In genomic region chr1:42816600-42817439, GRCh38 we compare ENCODE assay signal across 8 cellular contexts. TPM values are rescaled to one million over a fixed set of nuclear protein-coding genes. Genes with fewer than 3 reads are reported as not detected.
DNase-seq lines count a peak whose midpoint lies in the region; ATAC-seq and TF ChIP-seq lines count a peak whose summit lies in the region.

Gene ERMAP, plus strand, starts transcription at chr1:42817122. Its CDS starts 13,327 bp downstream, at chr1:42830449.
Gene SVBP, minus strand, starts transcription at chr1:42817397. Its CDS starts 853 bp downstream, at chr1:42816544.

- peaks cover 11% of the 10 kb centered on the region for H3K36me3 Mint-ChIP-seq in activated T-cell treated with anti-CD3 and anti-CD28 coated beads, Interleukin-2, amount 50 U/mL, for 24 hours (ENCODE audit: low read depth)

- H2AK5ac ChIP-seq in IMR-90 (ENCODE audit: low read depth, low read length) = peak within 1 kb of the TSS; percentile 80

- H3K27ac Mint-ChIP-seq in activated T-cell treated with anti-CD3 and anti-CD28 coated beads, Interleukin-2, amount 50 U/mL, for 24 hours = peak within 1 kb of the TSS; percentile 86

- H4K91ac ChIP-seq in IMR-90 (ENCODE audit: insufficient read depth, low read depth, low read length) = peak within 1 kb of the TSS; percentile 97

- H3K18ac ChIP-seq in IMR-90 (ENCODE audit: low read depth, low read length) = peak within 1 kb of the TSS; percentile 92

- in situ Hi-C loops in IMR-90 (cut with MboI; ENCODE audit: low sequenced_read_pairs) = no loop called here

- H3K4me1 ChIP-seq in IMR-90 (ENCODE audit: control insufficient read depth, insufficient read depth, low read length) (peaks cover 2% of the 10 kb centered on the region; the same call in 1 of the 2 replicates), PC-3 (ENCODE audit: insufficient read depth, low read length) (peaks cover 14% of the 10 kb centered on the region)

- H2BK20ac ChIP-seq in IMR-90 (ENCODE audit: low read depth, low read length) = peak within 1 kb of the TSS; percentile 83; the same call in 1 of the 2 replicates

- peak within 1 kb of the TSS; percentile 88; the same call in 2 of the 3 replicates for H2BK15ac ChIP-seq in IMR-90 (ENCODE audit: low read depth, low read length)

- ATAC-seq in GM21529 (IDR thresholded peaks at IDR 0.05; ENCODE audit: unreplicated experiment) (peak; percentile 77), IMR-90 (ENCODE audit: low read depth) (peak; percentile 96), PC-3 (peak; percentile 91), esophagus mucosa (peak; percentile 99)

- CTCF ChIA-PET in IMR-90 (lab: Yijun Ruan, JAX) = interaction anchor here (0.8 kb wide), 1 partner anchor 46 kb away, joined by 3 read pairs; no protein-coding TSS in a partner anchor
- CTCF ChIA-PET in PC-3 (lab: Charles Lee) = no interaction called here

- H3K27ac ChIP-seq in IMR-90 (ENCODE audit: insufficient read depth, low read length) (peak within 1 kb of the TSS; percentile 100), PC-3 (ENCODE audit: low read length) (peak within 1 kb of the TSS; percentile 97)

- H3K4me3 ChIP-seq in IMR-90 (ENCODE audit: insufficient read depth, low read depth, low read length) (peak within 1 kb of the TSS; percentile 94), PC-3 (ENCODE audit: low read length) (peak within 1 kb of the TSS; percentile 86)

- no peak for TF ChIP-seq CTCF in IMR-90 (conservative IDR thresholded peaks at IDR 0.05; ENCODE audit: low read depth, low read length)
- TF ChIP-seq CTCF in PC-3 (conservative IDR thresholded peaks at IDR 0.05; ENCODE audit: low read depth, low read length) = no peak

- H4K8ac ChIP-seq in IMR-90 (ENCODE audit: low read depth in 2 of 2, low read length in 2 of 2) = peak within 1 kb of the TSS; percentile 94 to 99

- DNase-seq in DMS 273 (lab: John Stamatoyannopoulos, UW; ENCODE audit: unreplicated experiment) = peak; percentile 96
- peak; percentile 77 for DNase-seq in IMR-90
- peak; percentile 83 for DNase-seq in PC-3
- DNase-seq in activated T-cell treated with anti-CD3 and anti-CD28 coated beads, Interleukin-2, amount 50 U/mL, for 24 hours = peak; percentile 97
- peak; percentile 88 for DNase-seq in myocyte (ENCODE audit: low read depth)
- peak; percentile 84 to 92 for DNase-seq in stimulated activated CD8-positive, alpha-beta memory T cell treated with anti-CD3 and anti-CD28 coated beads, Interleukin-7, amount 100 ng/mL, for 4 hours (ENCODE audit: low read depth in 2 of 2)

- dilution Hi-C loops in IMR-90 (cut with HindIII; ENCODE audit: low sequenced_read_pairs, unreplicated experiment) = no loop called here

- peak within 1 kb of the TSS; percentile 90 for H2AK9ac ChIP-seq in IMR-90 (replicated peaks; ENCODE audit: low read depth, low read length, poor library complexity)

- H3K36me3 ChIP-seq in IMR-90 (ENCODE audit: control insufficient read depth, insufficient read depth, low read length) = no peaks in the 10 kb centered on the region
- H3K36me3 ChIP-seq in PC-3 (ENCODE audit: low read depth, low read length) = no peaks in the 10 kb centered on the region; the same call in 1 of the 2 replicates

- H2AFZ ChIP-seq in IMR-90 (replicated peaks; ENCODE audit: low read length, poor library complexity) (peak within 1 kb of the TSS; percentile 95), PC-3 (ENCODE audit: low read length) (peak within 1 kb of the TSS; percentile 93)

- peak; percentile 86 for TF ChIP-seq POLR2A in IMR-90 (IDR thresholded peaks at IDR 0.05; ENCODE audit: low read depth, low read length)

- H3K9me3 Mint-ChIP-seq in activated T-cell treated with anti-CD3 and anti-CD28 coated beads, Interleukin-2, amount 50 U/mL, for 24 hours = no peaks in the 10 kb centered on the region

- H2BK120ac ChIP-seq in IMR-90 (ENCODE audit: low read depth, low read length) = peak within 1 kb of the TSS; percentile 96

- no peaks in the 10 kb centered on the region for H3F3A ChIP-seq in PC-3 (ENCODE audit: low read length, unreplicated experiment)

- no peaks in the 10 kb centered on the region; the same call in 1 of the 2 replicates for H3K9me1 ChIP-seq in IMR-90 (ENCODE audit: insufficient read depth, low read length)

- peak within 1 kb of the TSS; percentile 94 for H4K5ac ChIP-seq in IMR-90 (ENCODE audit: low read depth, low read length)

- POLR2A ChIA-PET in IMR-90 (lab: Charles Lee; ENCODE audit: unreplicated experiment) = no interaction called here
- POLR2A ChIA-PET in PC-3 (lab: Charles Lee; ENCODE audit: unreplicated experiment) = interaction anchor here (0.6 to 1.4 kb wide), 4 partner anchors 29 to 1279 kb away, joined by 3 to 4 read pairs (median 4); partner anchors contain the start of gene ZNF691

- peak within 1 kb of the TSS; percentile 94 for H3K4ac ChIP-seq in IMR-90 (ENCODE audit: low read depth, low read length)

- WGBS in IMR-90 (ENCODE audit: extremely low coverage in 2 of 2, insufficient read length in 1 of 2), 2 experiments = 0% methylated on average over 17 of the region's 66 CpGs; no CpG with 5 or more reads in 1 of the 2 experiments

- BruUV-seq in IMR-90 (replicated peaks; lab: Mats Ljungman, UMichigan) = no TSS peak
- BruUV-seq in PC-3 (replicated peaks; lab: Mats Ljungman, UMichigan) = no TSS peak

- no peaks in the 10 kb centered on the region for H3K27me3 ChIP-seq in IMR-90 (ENCODE audit: control insufficient read depth, insufficient read depth, low read length)
- H3K27me3 ChIP-seq in PC-3 (ENCODE audit: low read length) = no peaks in the 10 kb centered on the region

- peak within 1 kb of the TSS; percentile 98 for H3K9ac ChIP-seq in IMR-90 (ENCODE audit: low read depth, low read length)
- peak within 1 kb of the TSS; percentile 98 for H3K9ac ChIP-seq in PC-3 (ENCODE audit: low read length)

- no peak for TF ChIP-seq RAD21 in IMR-90 (IDR thresholded peaks at IDR 0.05; ENCODE audit: low read length)

- H3K4me2 ChIP-seq in IMR-90 (ENCODE audit: low read depth, low read length) = peak within 1 kb of the TSS; percentile 100
- peak within 1 kb of the TSS; percentile 89 for H3K4me2 ChIP-seq in PC-3 (ENCODE audit: low read length)

- no peaks in the 10 kb centered on the region for H4K20me1 ChIP-seq in IMR-90 (ENCODE audit: insufficient read depth, low read length)
- H4K20me1 ChIP-seq in PC-3 (ENCODE audit: low read length) = no peaks in the 10 kb centered on the region

- H3K23ac ChIP-seq in IMR-90 (ENCODE audit: low read depth, low read length) = peak within 1 kb of the TSS; percentile 92

- peaks cover 23% of the 10 kb centered on the region for H3K4me1 Mint-ChIP-seq in activated T-cell treated with anti-CD3 and anti-CD28 coated beads, Interleukin-2, amount 50 U/mL, for 24 hours (ENCODE audit: low read depth)

- no peaks in the 10 kb centered on the region for H3K9me2 ChIP-seq in PC-3 (replicated peaks; ENCODE audit: low read length)

- peak within 1 kb of the TSS; percentile 93 for H3K56ac ChIP-seq in IMR-90 (ENCODE audit: extremely low read depth, insufficient read depth, low read length)

- peak within 1 kb of the TSS; percentile 100 for H2BK5ac ChIP-seq in IMR-90 (ENCODE audit: low read depth, low read length, poor library complexity, severe bottlenecking)

- intact Hi-C loops in IMR-90 (cut with micrococcal nuclease) (loop anchor here (5.0 kb wide), 1 partner anchor 50 kb away; the partner anchor contains the start of genes C1orf50 and P3H1), PC-3 (cut with micrococcal nuclease) (loop anchor here (5.0 kb wide), 1 partner anchor 50 kb away; the partner anchor contains the start of genes C1orf50 and P3H1)

- H3K4me3 Mint-ChIP-seq in activated T-cell treated with anti-CD3 and anti-CD28 coated beads, Interleukin-2, amount 50 U/mL, for 24 hours = peak within 1 kb of the TSS; percentile 87

- H3K9me3 ChIP-seq in IMR-90 (ENCODE audit: control insufficient read depth, insufficient read depth, low read length) = no peaks in the 10 kb centered on the region
- H3K9me3 ChIP-seq in PC-3 (ENCODE audit: low read length) = no peaks in the 10 kb centered on the region

- peaks cover 27 to 50% of the 10 kb centered on the region in 2 experiments for H3K79me1 ChIP-seq in IMR-90 (ENCODE audit: low read depth in 1 of 2, low read length in 2 of 2)

- H3K27me3 Mint-ChIP-seq in activated T-cell treated with anti-CD3 and anti-CD28 coated beads, Interleukin-2, amount 50 U/mL, for 24 hours = no peaks in the 10 kb centered on the region

- H3K79me2 ChIP-seq in PC-3 (ENCODE audit: low read length) = 0 out of 2 replicates have a peak, but pooled peaks cover 3% of the 10 kb centered on the region

- peak within 1 kb of the TSS; percentile 96 for H3K14ac ChIP-seq in IMR-90 (replicated peaks; ENCODE audit: low read depth, low read length)

TF ChIP-seq in IMR-90, 13 proteins besides CTCF, POLR2A, EP300 and RAD21:
- TF ChIP-seq RFX5 (IDR thresholded peaks at IDR 0.05; ENCODE audit: low read depth, low read length) (no peak), CHD1 (IDR thresholded peaks at IDR 0.05; ENCODE audit: low read depth, low read length) (no peak), BHLHE40 (IDR thresholded peaks at IDR 0.05; ENCODE audit: low read depth, low read length) (no peak), USF2 (IDR thresholded peaks at IDR 0.05; ENCODE audit: low read depth, low read length) (no peak), MAZ (IDR thresholded peaks at IDR 0.05; ENCODE audit: borderline replicate concordance, low read depth, low read length) (peak; percentile 89), SMC3 (IDR thresholded peaks at IDR 0.05; ENCODE audit: low read depth, low read length) (no peak), CEBPB (IDR thresholded peaks at IDR 0.05; ENCODE audit: low read depth, low read length) (no peak)

RNA-seq across cellular contexts. Expression of gene ERMAP, which starts in this region (rescaled TPM):
- total RNA-seq in IMR-90 (2012; rRNA removed) = 5.0 and 5.6 TPM in 2 replicates
- 5.9 and 7.2 TPM in 2 replicates for polyA plus RNA-seq in IMR-90 (2012; rRNA removed)
- 3.4 and 3.6 TPM in 2 replicates for polyA plus RNA-seq in IMR-90 (2012; cell fraction: cytosol; rRNA removed)
- 8.3 and 25.2 TPM in 2 replicates for polyA plus RNA-seq in IMR-90 (2012; cell fraction: nucleus; rRNA removed; ENCODE audit: low replicate concordance)
- 5.4 and 5.8 TPM in 2 replicates for total RNA-seq in PC-3 (2014; rRNA removed)
- 10.6 TPM for total RNA-seq in esophagus mucosa
- total RNA-seq in myocyte = 15.1 and 15.9 TPM in 2 replicates
- polyA plus RNA-seq in myocyte (2012) = 9.4 TPM

RNA-seq across cellular contexts. Expression of gene SVBP, which starts in this region (rescaled TPM):
- total RNA-seq in IMR-90 (2012; rRNA removed) = 9.7 and 12.2 TPM in 2 replicates
- polyA plus RNA-seq in IMR-90 (2012; rRNA removed) = 10.5 and 11.5 TPM in 2 replicates
- polyA plus RNA-seq in IMR-90 (2012; cell fraction: cytosol; rRNA removed) = 3.8 and 12.8 TPM in 2 replicates
- 0.52 and 5.8 TPM in 2 replicates for polyA plus RNA-seq in IMR-90 (2012; cell fraction: nucleus; rRNA removed; ENCODE audit: low replicate concordance)
- 32.7 and 39.7 TPM in 2 replicates for total RNA-seq in PC-3 (2014; rRNA removed)
- 14.3 TPM for total RNA-seq in esophagus mucosa
- 30.7 and 33.6 TPM in 2 replicates for total RNA-seq in myocyte
- polyA plus RNA-seq in myocyte (2012) = 21.5 TPM

Comparison
In these comparisons a context has a peak if more than half of its experiments do, and no peak if none do; other contexts are left out.
1. Peak in every context shown above with its lines: DNase-seq, ATAC-seq, H3K4me3 ChIP-seq and H3K27ac ChIP-seq.